Comparison of ENCODE assay signal across 12 cellular contexts in genomic region chr19:39592381-39592780, GRCh38. TPM values are rescaled to one million over a fixed set of nuclear protein-coding genes. Genes with fewer than 3 reads are reported as not detected.
"Had no signal": no experiment of that assay in that cellular context is flagged by ENCODE, and none has a peak within 500 bp of the region (broad histone marks: within the 10 kb centered on the region; RNA-seq: fewer than 3 reads in every experiment).

No MANE protein-coding gene starts in this region.

- FAIRE-seq: HepG2, HTR-8/SVneo, K562 had no signal

- H3K9ac ChIP-seq: KMS-11 had no signal

- DNase-seq: IMR-90, Kasumi-1, KBM-7, KG1 had no signal

- H3K27ac ChIP-seq: HL-60, KMS-11 had no signal

- ATAC-seq: HepG2, K562 had no signal

- H3K4me2 ChIP-seq: KMS-11 had no signal

- H3K4me3 ChIP-seq: K562 had no signal

RNA-seq across cellular contexts. Expression of gene LGALS13, which starts 9.9 kb away (rescaled TPM):
- total RNA-seq: HepG2, HT-29, HT1080, IMR-90 had no signal
- polyA plus RNA-seq: HepG2, IgD-negative memory B cell, IMR-90 had no signal
